Comparison of ENCODE assay signal across 13 cellular contexts in the genomic region with DNA sequence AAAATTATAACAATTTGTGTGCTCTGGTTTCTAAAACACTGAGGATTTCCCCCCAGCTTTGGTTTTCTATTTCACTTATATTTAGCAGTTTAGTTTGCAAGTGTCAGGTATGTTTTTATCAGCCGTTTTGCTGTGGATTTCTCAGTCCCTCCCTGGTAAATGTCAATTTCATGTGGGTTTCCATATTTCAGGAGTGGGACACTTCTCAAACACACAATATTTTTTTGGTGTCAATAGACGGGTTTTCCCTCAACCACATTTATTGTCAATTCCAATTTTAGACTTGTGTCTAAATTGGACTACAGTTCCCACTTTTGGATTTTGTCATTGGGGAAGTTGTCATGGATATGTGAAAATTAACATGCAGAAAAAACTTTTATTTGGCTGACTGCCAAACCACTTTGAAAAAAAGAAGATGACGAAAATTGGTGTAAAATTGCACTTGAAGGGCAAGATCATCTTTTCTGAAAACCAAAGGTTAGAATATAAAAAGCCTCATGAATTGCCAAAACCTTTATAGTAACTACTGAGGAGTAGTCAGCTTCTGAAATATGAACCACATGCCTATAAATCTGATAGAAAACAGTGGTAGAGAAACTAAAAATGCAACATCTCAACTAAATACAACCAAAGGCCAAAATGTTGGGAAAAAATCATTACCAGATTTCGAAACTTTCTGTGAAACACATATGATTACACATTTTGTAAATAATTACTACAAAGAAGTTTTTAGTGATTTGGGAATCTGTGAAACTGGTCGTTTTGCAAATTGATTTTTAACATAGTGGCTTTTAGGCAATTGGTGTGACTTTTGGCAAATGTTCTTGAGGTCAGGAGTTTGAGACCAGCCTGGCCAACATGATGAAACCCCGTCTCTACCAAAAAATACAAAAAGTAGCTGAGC.
DNase-seq lines count a peak whose midpoint lies in the region; FAIRE-seq and TF ChIP-seq lines count a peak whose summit lies in the region.
"Had no signal": no experiment of that assay in that cellular context is flagged by ENCODE, and none has a peak within 500 bp of the region (broad histone marks: within the 10 kb centered on the region; RNA-seq: fewer than 3 reads in every experiment).

No MANE protein-coding gene starts in this region.

- in situ Hi-C loops in GM23248 (cut with MboI): no loop called here

- H3K4me3 ChIP-seq in A673 (ENCODE audit: low read depth, low read length, poor library complexity, severe bottlenecking) (no peak overlapping the region), GM23248 (peak overlapping the region; percentile 15; the same call in 1 of the 2 replicates), fibroblast of pulmonary artery (replicated peaks; ENCODE audit: low read depth, low read length) (no peak overlapping the region), small intestine (ENCODE audit: low read depth in 1 of 2, low read length in 2 of 2) (no peak overlapping the region)
- H3K4me3 ChIP-seq: colonic mucosa, sigmoid colon had no signal

- H3K4me1 ChIP-seq in A673 (ENCODE audit: insufficient read depth, low read length, poor library complexity, severe bottlenecking) (peaks cover 7% of the 10 kb centered on the region), GM23248 (ENCODE audit: insufficient read depth) (peaks cover 24% of the 10 kb centered on the region), small intestine (ENCODE audit: control insufficient read depth in 2 of 2, insufficient read depth in 1 of 2, low read depth in 1 of 2, low read length in 1 of 2) (no peaks in the 10 kb centered on the region)
- H3K4me1 ChIP-seq: colonic mucosa, sigmoid colon had no signal

- BruUV-seq in A673 (replicated peaks; lab: Mats Ljungman, UMichigan): no TSS peak

- H3K27me3 ChIP-seq in A673 (replicated peaks; ENCODE audit: insufficient read depth, low read depth, low read length, poor library complexity) (no peaks in the 10 kb centered on the region), GM23248 (replicated peaks; ENCODE audit: insufficient read depth) (no peaks in the 10 kb centered on the region), small intestine (ENCODE audit: control insufficient read depth in 2 of 2, insufficient read depth in 2 of 2, low read length in 2 of 2) (no peaks in the 10 kb centered on the region)
- H3K27me3 ChIP-seq: colonic mucosa, sigmoid colon had no signal

- TF ChIP-seq CTCF in A673 (conservative IDR thresholded peaks at IDR 0.05; ENCODE audit: low read depth, low read length) (no peak), fibroblast of pulmonary artery (IDR thresholded peaks at IDR 0.05; ENCODE audit: low read length, missing control alignments) (no peak)

- peak overlapping the region; percentile 15 for H3K4me2 ChIP-seq in GM23248 (ENCODE audit: unreplicated experiment)

- no peak overlapping the region for H3K27ac Mint-ChIP-seq in activated naive CD4-positive, alpha-beta T cell treated with anti-CD3 and anti-CD28 coated beads, Interleukin-2, amount 10 ng/mL, durations not matched to agents 7 days and 5 days
- H3K27ac Mint-ChIP-seq: B cell had no signal

- POLR2A ChIA-PET in A673 (lab: Charles Lee; ENCODE audit: low non-redundant PET): no interaction called here

- DNase-seq in A673 (ENCODE audit: low spot score) (peak; percentile 36), GM23248 (peak; percentile 69), RPMI7951 (ENCODE audit: low read depth) (peak; percentile 66), fibroblast of pulmonary artery (ENCODE audit: low read depth) (peak; percentile 56), small intestine (no peak), NCI-H187 (lab: John Stamatoyannopoulos, UW) (no peak), occipital lobe (lab: John Stamatoyannopoulos, UW) (no peak)
- no peak for DNase-seq in activated naive CD4-positive, alpha-beta T cell treated with anti-CD3 and anti-CD28 coated beads, Interleukin-2, amount 10 ng/mL, durations not matched to agents 7 days and 5 days
- DNase-seq: colonic mucosa, NCI-H2029 treated with DMSO at 0.1 percent for 48 hours, SHP77, sigmoid colon had no signal

- no peak for FAIRE-seq in small intestine (lab: Jason Lieb, UNC)

- H3K9ac ChIP-seq in GM23248: peak overlapping the region; percentile 37; the same call in 1 of the 2 replicates

- WGBS in GM23248 (ENCODE audit: low coverage in 1 of 2, low lambda C conversion rate in 2 of 2, missing lambda C conversion rate in 2 of 2), 2 experiments: 17 to 23% methylated on average over 6 of the region's 6 CpGs
- WGBS in small intestine, 3 donors: 66 to 71% (median 67%) methylated on average over 6 of the region's 6 CpGs

- no peaks in the 10 kb centered on the region for H4K20me1 ChIP-seq in GM23248 (ENCODE audit: insufficient read depth)

- H3K36me3 ChIP-seq in A673 (ENCODE audit: insufficient read depth, low read length, poor library complexity, severe bottlenecking): no peaks in the 10 kb centered on the region
- peaks cover 6% of the 10 kb centered on the region; the same call in 1 of the 2 replicates for H3K36me3 ChIP-seq in GM23248 (ENCODE audit: low read depth)
- no peaks in the 10 kb centered on the region for H3K36me3 ChIP-seq in small intestine (ENCODE audit: control insufficient read depth in 2 of 2, insufficient read depth in 2 of 2, low read length in 2 of 2)
- H3K36me3 ChIP-seq: colonic mucosa, sigmoid colon had no signal

- H3K36me3 Mint-ChIP-seq in activated naive CD4-positive, alpha-beta T cell treated with anti-CD3 and anti-CD28 coated beads, Interleukin-2, amount 10 ng/mL, durations not matched to agents 7 days and 5 days: peaks cover 30% of the 10 kb centered on the region

- H3F3A ChIP-seq in GM23248 (ENCODE audit: insufficient read depth): peaks cover 35% of the 10 kb centered on the region

- peaks cover 28% of the 10 kb centered on the region for H3K27me3 Mint-ChIP-seq in activated naive CD4-positive, alpha-beta T cell treated with anti-CD3 and anti-CD28 coated beads, Interleukin-2, amount 10 ng/mL, durations not matched to agents 7 days and 5 days

- no peak overlapping the region for H3K4me3 Mint-ChIP-seq in activated naive CD4-positive, alpha-beta T cell treated with anti-CD3 and anti-CD28 coated beads, Interleukin-2, amount 10 ng/mL, durations not matched to agents 7 days and 5 days
- H3K4me3 Mint-ChIP-seq: B cell had no signal

- peaks cover 10% of the 10 kb centered on the region; the same call in 1 of the 2 replicates for H3K79me2 ChIP-seq in GM23248 (ENCODE audit: insufficient read depth)

- no peak overlapping the region for H2AFZ ChIP-seq in GM23248

- no peaks in the 10 kb centered on the region for H3K9me3 ChIP-seq in A673 (ENCODE audit: low read depth, low read length, poor library complexity, severe bottlenecking)
- H3K9me3 ChIP-seq in GM23248 (ENCODE audit: low read depth): no peaks in the 10 kb centered on the region
- H3K9me3 ChIP-seq in small intestine (ENCODE audit: control insufficient read depth, low read depth): no peaks in the 10 kb centered on the region
- H3K9me3 ChIP-seq: colonic mucosa had no signal

- H3K27ac ChIP-seq in A673 (ENCODE audit: low read depth, low read length, poor library complexity, severe bottlenecking) (peak overlapping the region; percentile 60), GM23248 (peak overlapping the region; percentile 66), small intestine (ENCODE audit: low read depth in 1 of 2, low read length in 1 of 2) (no peak overlapping the region)
- H3K27ac ChIP-seq: colonic mucosa, sigmoid colon had no signal

- CTCF ChIA-PET in A673 (lab: Charles Lee): no interaction called here
- CTCF ChIA-PET in activated naive CD4-positive, alpha-beta T cell treated with anti-CD3 and anti-CD28 coated beads, Interleukin-2, amount 10 ng/mL, durations not matched to agents 7 days and 5 days (lab: Charles Lee): no interaction called here

- H3K9me3 Mint-ChIP-seq in activated naive CD4-positive, alpha-beta T cell treated with anti-CD3 and anti-CD28 coated beads, Interleukin-2, amount 10 ng/mL, durations not matched to agents 7 days and 5 days: peaks cover 12% of the 10 kb centered on the region

- intact Hi-C loops in A673 (cut with micrococcal nuclease; ENCODE audit: unreplicated experiment): no loop called here

- H3K4me1 Mint-ChIP-seq in activated naive CD4-positive, alpha-beta T cell treated with anti-CD3 and anti-CD28 coated beads, Interleukin-2, amount 10 ng/mL, durations not matched to agents 7 days and 5 days: no peaks in the 10 kb centered on the region

- no peaks in the 10 kb centered on the region for H3K9me2 ChIP-seq in GM23248 (ENCODE audit: insufficient read depth)

Comparison
In these comparisons a context has a peak if more than half of its experiments do, and no peak if none do; other contexts are left out.
1. DNase-seq: peak in A673 (single experiment), GM23248 (single experiment), RPMI7951 (single experiment) and fibroblast of pulmonary artery (single experiment); none in small intestine (single experiment), NCI-H187 (0 of 2), occipital lobe (single experiment) and activated naive CD4-positive, alpha-beta T cell treated with anti-CD3 and anti-CD28 coated beads, Interleukin-2, amount 10 ng/mL, durations not matched to agents 7 days and 5 days (single experiment).
2. H3K27ac ChIP-seq: peak in A673 (single experiment) and GM23248 (single experiment); none in small intestine (0 of 2).